In genomic region chr12:11888029-11888428, GRCh38 we compare ENCODE assay signal across 22 cellular contexts.
"Had no signal": no experiment of that assay in that cellular context is flagged by ENCODE, and none has a peak within 500 bp of the region (broad histone marks: within the 10 kb centered on the region; RNA-seq: fewer than 3 reads in every experiment).

No MANE protein-coding gene starts in this region.

- H3K36me3 ChIP-seq: neural progenitor cell had no signal

- H3K27ac Mint-ChIP-seq: activated B cell treated with CpG ODN at 0.5 μM for 24 hours; activated CD8-positive, alpha-beta memory T cell treated with anti-CD3 and anti-CD28 coated beads, Interleukin-2, amount 10 ng/mL, durations not matched to agents 7 days and 5 days; activated CD8-positive, alpha-beta T cell treated with anti-CD3 and anti-CD28 coated beads for 36 hours; activated T-helper 2 cell treated with anti-CD3 and anti-CD28 coated beads, Interferon-gamma antibody, Interleukin-2, Interleukin-4, amounts not matched to agents 10 μg/mL and 5 μg/mL and 100 μg/mL, durations not matched to agents 14 hours and 24 hours and 36 hours; neural progenitor cell; stimulated activated naive B cell treated with anti-CD40 and anti-IgM and Interleukin-4, amounts not matched to agents 10 μg/mL and 1 μg/mL and 100 μg/mL, for 72 hours; T-helper 17 cell had no signal

- H3K27ac ChIP-seq: body of pancreas, cardiac muscle cell, lower lobe of right lung, neural progenitor cell, thoracic aorta had no signal

- DNase-seq: activated B cell treated with CpG ODN at 0.5 μM for 24 hours; activated CD4-positive, alpha-beta T cell treated with anti-CD3 and anti-CD28 coated beads for 4 hours; activated CD8-positive, alpha-beta memory T cell treated with anti-CD3 and anti-CD28 coated beads, Interleukin-2, amount 10 ng/mL, durations not matched to agents 7 days and 5 days; activated CD8-positive, alpha-beta T cell treated with anti-CD3 and anti-CD28 coated beads for 36 hours; activated naive CD4-positive, alpha-beta T cell treated with anti-CD3 and anti-CD28 coated beads for 36 hours; activated T-cell treated with anti-CD3 and anti-CD28 coated beads for 4 hours; anterior cingulate cortex; body of pancreas; foreskin fibroblast; lower lobe of right lung; naive thymus-derived CD4-positive, alpha-beta T cell; small intestine; stimulated activated CD4-positive, alpha-beta T cell treated with anti-CD3 and anti-CD28 coated beads, Interleukin-15, amount 100 ng/mL, for 24 hours; stimulated activated naive B cell treated with anti-CD40 and anti-IgM and Interleukin-4, amounts not matched to agents 10 μg/mL and 1 μg/mL and 100 μg/mL, for 72 hours; SW 1271; T-helper 17 cell had no signal

- H3K4me3 Mint-ChIP-seq: activated B cell treated with CpG ODN at 0.5 μM for 24 hours; activated CD8-positive, alpha-beta memory T cell treated with anti-CD3 and anti-CD28 coated beads, Interleukin-2, amount 10 ng/mL, durations not matched to agents 7 days and 5 days; activated CD8-positive, alpha-beta T cell treated with anti-CD3 and anti-CD28 coated beads for 36 hours; activated naive CD4-positive, alpha-beta T cell treated with anti-CD3 and anti-CD28 coated beads for 36 hours; naive thymus-derived CD4-positive, alpha-beta T cell; neural progenitor cell; stimulated activated naive B cell treated with anti-CD40 and anti-IgM and Interleukin-4, amounts not matched to agents 10 μg/mL and 1 μg/mL and 100 μg/mL, for 72 hours; T-helper 17 cell had no signal

- H3K9me3 ChIP-seq: body of pancreas, lower lobe of right lung, thoracic aorta had no signal

- H3K4me3 ChIP-seq: body of pancreas, cardiac muscle cell, lower lobe of right lung, neural progenitor cell, thoracic aorta had no signal

- H3K9me3 Mint-ChIP-seq: activated CD8-positive, alpha-beta T cell treated with anti-CD3 and anti-CD28 coated beads for 36 hours; activated naive CD4-positive, alpha-beta T cell treated with anti-CD3 and anti-CD28 coated beads for 36 hours had no signal

- H3K27me3 ChIP-seq: body of pancreas, cardiac muscle cell, neural progenitor cell had no signal

- H3K27me3 Mint-ChIP-seq: activated B cell treated with CpG ODN at 0.5 μM for 24 hours; activated CD8-positive, alpha-beta memory T cell treated with anti-CD3 and anti-CD28 coated beads, Interleukin-2, amount 10 ng/mL, durations not matched to agents 7 days and 5 days; activated CD8-positive, alpha-beta T cell treated with anti-CD3 and anti-CD28 coated beads for 36 hours; naive thymus-derived CD4-positive, alpha-beta T cell; stimulated activated naive B cell treated with anti-CD40 and anti-IgM and Interleukin-4, amounts not matched to agents 10 μg/mL and 1 μg/mL and 100 μg/mL, for 72 hours; T-helper 17 cell had no signal

- ATAC-seq: activated CD8-positive, alpha-beta memory T cell treated with anti-CD3 and anti-CD28 coated beads, Interleukin-2, amount 10 ng/mL, durations not matched to agents 7 days and 5 days; activated CD8-positive, alpha-beta T cell treated with anti-CD3 and anti-CD28 coated beads for 36 hours; body of pancreas; left lobe of liver; lower lobe of right lung; naive thymus-derived CD4-positive, alpha-beta T cell; sciatic nerve; stimulated activated naive B cell treated with anti-CD40 and anti-IgM and Interleukin-4, amounts not matched to agents 10 μg/mL and 1 μg/mL and 100 μg/mL, for 72 hours; T-helper 17 cell had no signal
